21 cellular contexts compared by ENCODE assay signal in the genomic region with DNA sequence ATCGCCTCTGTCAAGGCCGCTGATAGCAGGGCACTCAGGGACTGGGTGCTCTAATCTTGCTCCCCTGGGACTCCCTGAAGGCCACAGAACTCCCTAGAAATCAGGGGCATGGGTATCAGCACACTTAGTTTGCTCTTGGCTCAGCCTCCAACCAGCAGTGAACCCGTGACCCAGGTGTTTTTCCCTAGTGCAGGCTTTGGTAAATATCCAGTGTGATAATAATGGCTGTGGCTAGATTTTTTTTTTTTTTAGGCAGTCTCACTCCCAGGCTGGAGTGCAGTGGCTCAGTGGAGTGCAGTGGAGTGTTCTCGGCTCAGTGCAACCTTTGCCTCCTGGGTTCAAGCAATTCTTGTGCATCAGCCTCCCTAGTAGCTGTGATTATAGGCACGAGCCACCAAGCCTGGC. TPM values are rescaled to one million over a fixed set of nuclear protein-coding genes. Genes with fewer than 3 reads are reported as not detected.
A peak's percentile ranks its signal among the peaks of the same experiment; 100 is the strongest.
DNase-seq lines count a peak whose midpoint lies in the region; ATAC-seq, FAIRE-seq and TF ChIP-seq lines count a peak whose summit lies in the region.
"Had no signal": no experiment of that assay in that cellular context is flagged by ENCODE, and none has a peak within 500 bp of the region (broad histone marks: within the 10 kb centered on the region; RNA-seq: fewer than 3 reads in every experiment).

No MANE protein-coding gene starts in this region.

- intact Hi-C loops in body of pancreas (cut with DNase I) = no loop called here
- intact Hi-C loops in pancreas (cut with DNase I) = no loop called here

- peak; percentile 72 for ATAC-seq in body of pancreas
- ATAC-seq in pancreas = peak; percentile 67 to 79 (median 76)
- ATAC-seq: SK-N-SH treated with all-trans-retinoic acid at 6 μM for 48 hours; stimulated activated naive B cell treated with anti-CD40 and anti-IgM and Interleukin-4, amounts not matched to agents 10 μg/mL and 1 μg/mL and 100 μg/mL, for 72 hours had no signal

- no peak for FAIRE-seq in pancreas (lab: Jason Lieb, UNC)

- no peaks in the 10 kb centered on the region for H3K27me3 ChIP-seq in body of pancreas
- no peaks in the 10 kb centered on the region for H3K27me3 ChIP-seq in pancreas
- H3K27me3 ChIP-seq: MG63 had no signal

- no peaks in the 10 kb centered on the region for H3K36me3 ChIP-seq in body of pancreas (replicated peaks in 1 of 2; ENCODE audit: insufficient read depth in 1 of 2, low read depth in 2 of 2)
- H3K36me3 ChIP-seq in pancreas = no peaks in the 10 kb centered on the region
- H3K36me3 ChIP-seq: MG63, thoracic aorta had no signal

- WGBS in body of pancreas, 2 donors = 25 to 30% methylated on average over 5 of the region's 5 CpGs
- 21 to 27% methylated on average over 5 of the region's 5 CpGs for WGBS in pancreas, 2 donors

- H3K4me3 ChIP-seq in body of pancreas (no peak overlapping the region), pancreas (no peak overlapping the region)
- H3K4me3 ChIP-seq: MG63, thoracic aorta had no signal

- no peak for TF ChIP-seq POLR2A in body of pancreas (IDR thresholded peaks at IDR 0.05)

- peak overlapping the region; percentile 63 to 86 (median 73) for H3K27ac ChIP-seq in body of pancreas
- peak overlapping the region in 3 of 4 donors; percentile 35 to 80 (median 66) for H3K27ac ChIP-seq in pancreas
- H3K27ac ChIP-seq: RWPE1, thoracic aorta had no signal

- no peak for TF ChIP-seq CTCF in body of pancreas (IDR thresholded peaks at IDR 0.05)
- TF ChIP-seq CTCF in pancreas (IDR thresholded peaks at IDR 0.05) = no peak

- H3K9me3 ChIP-seq in body of pancreas (no peaks in the 10 kb centered on the region), pancreas (no peaks in the 10 kb centered on the region)
- H3K9me3 ChIP-seq: MG63, thoracic aorta had no signal

- DNase-seq in body of pancreas = peak; percentile 79 to 92 (median 88)
- peak in 5 of 6 donors; percentile 68 to 89 (median 74) for DNase-seq in pancreas
- DNase-seq in activated T-cell treated with anti-CD3 and anti-CD28 coated beads, Interleukin-2, amount 50 U/mL, for 1 hour = no peak
- DNase-seq in germinal center (ENCODE audit: low spot score) = no peak
- DNase-seq: activated CD4-positive, alpha-beta T cell treated with anti-CD3 and anti-CD28 coated beads, Interleukin-2, amount 50 U/mL, for 1 hour; aorta; central memory CD4-positive, alpha-beta T cell; dermis blood vessel endothelial cell; EL; head of caudate nucleus; mesenchymal stem cell; MG63; NCI-H526 treated with DMSO at 0.1 percent for 48 hours; stimulated activated CD4-positive, alpha-beta T cell treated with anti-CD3 and anti-CD28 coated beads, Interleukin-2, amount 100 ng/mL, for 48 hours; stimulated activated naive B cell treated with anti-CD40 and anti-IgM and Interleukin-4, amounts not matched to agents 10 μg/mL and 1 μg/mL and 100 μg/mL, for 72 hours had no signal

- H3K4me1 ChIP-seq in body of pancreas (peaks cover 89% of the 10 kb centered on the region), pancreas (peaks cover 22 to 45% (median 33%) of the 10 kb centered on the region in 3 donors)

RNA-seq across cellular contexts. Expression of a gene that starts 10.3 kb away (rescaled TPM):
- total RNA-seq in body of pancreas (10 to 100 TPM; 32.0 to 92.4 TPM), pancreas (100 to 1,000 TPM in 3 of 6 donors, 10 to 100 TPM in 3; 28.9 to 303 (median 103) TPM)
- 100 to 1,000 TPM; 117 to 151 TPM for polyA plus RNA-seq in pancreas
- polyA plus RNA-seq: IgD-negative memory B cell had no signal

RNA-seq across cellular contexts. Expression of a gene that starts 21.8 kb away (rescaled TPM):
- total RNA-seq in body of pancreas = not detected
- under 1 TPM in 2 of 6 donors, not detected in 4; 0.18 to 0.20 TPM for total RNA-seq in pancreas
- under 1 TPM in 1 of 2 donors, not detected in 1; 0.68 TPM for polyA plus RNA-seq in pancreas
- total RNA-seq: dermis blood vessel endothelial cell, myocyte, renal cortical epithelial cell had no signal
- polyA plus RNA-seq: IgD-negative memory B cell had no signal

RNA-seq across cellular contexts. Expression of a gene that starts 25.3 kb away (rescaled TPM):
- total RNA-seq in body of pancreas = 10 to 100 TPM; 25.2 to 30.7 TPM
- total RNA-seq in pancreas = 10 to 100 TPM; 14.2 to 28.3 (median 17.0) TPM
- polyA plus RNA-seq in pancreas = 10 to 100 TPM; 40.2 to 46.6 TPM

RNA-seq across cellular contexts. Expression of a gene that starts 34.0 kb away (rescaled TPM):
- total RNA-seq in body of pancreas (1 to 10 TPM; 1.0 to 2.0 TPM), pancreas (1 to 10 TPM in 2 of 6 donors, under 1 TPM in 4; 0.16 to 3.0 (median 0.45) TPM)
- 1 to 10 TPM in 1 of 2 donors, under 1 TPM in 1; 0.70 to 1.5 TPM for polyA plus RNA-seq in pancreas
- total RNA-seq: myocyte had no signal

RNA-seq across cellular contexts. Expression of a gene that starts 36.6 kb away (rescaled TPM):
- total RNA-seq in body of pancreas (10 to 100 TPM; 28.0 to 29.6 TPM), pancreas (10 to 100 TPM in 3 of 6 donors, 1 to 10 TPM in 3; 6.9 to 17.2 (median 10.2) TPM)
- polyA plus RNA-seq in pancreas = 10 to 100 TPM; 13.8 to 25.9 TPM

Comparison
In these comparisons a context has a peak if more than half of its experiments do, and no peak if none do; other contexts are left out.
1. DNase-seq: peak in body of pancreas (4 of 4) and pancreas (5 of 6); none in activated T-cell treated with anti-CD3 and anti-CD28 coated beads, Interleukin-2, amount 50 U/mL, for 1 hour (single experiment) and germinal center (single experiment).